12 cellular contexts compared by ENCODE assay signal in the genomic region with DNA sequence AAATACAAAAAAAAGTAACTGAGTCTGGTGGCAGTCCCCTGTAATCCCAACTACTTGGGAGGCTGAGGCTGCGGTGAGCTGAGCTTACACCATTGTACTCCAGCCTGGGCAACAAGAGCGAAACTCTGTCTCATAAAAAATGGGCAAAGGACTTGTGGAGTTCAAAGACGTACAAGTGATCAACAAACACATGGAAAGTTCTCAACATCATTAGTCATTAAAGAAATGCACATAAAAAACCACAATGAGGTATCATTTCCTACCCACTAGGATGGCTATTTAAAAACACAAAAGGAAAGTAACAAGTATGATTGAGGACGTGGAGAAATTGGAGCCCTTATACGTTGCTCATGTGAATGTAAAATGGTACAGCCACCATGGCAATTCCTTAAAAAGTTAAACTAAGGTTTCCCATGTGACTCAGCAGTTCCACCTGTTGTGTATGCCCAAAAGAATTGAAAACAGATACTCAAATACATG. TPM values are rescaled to one million over a fixed set of nuclear protein-coding genes. Genes with fewer than 3 reads are reported as not detected.
DNase-seq lines count a peak whose midpoint lies in the region; ATAC-seq, FAIRE-seq and TF ChIP-seq lines count a peak whose summit lies in the region.
"Had no signal": no experiment of that assay in that cellular context is flagged by ENCODE, and none has a peak within 500 bp of the region (broad histone marks: within the 10 kb centered on the region; RNA-seq: fewer than 3 reads in every experiment).

No MANE protein-coding gene starts in this region.

- peaks cover 14% of the 10 kb centered on the region for H3K36me3 Mint-ChIP-seq in T-cell

- DNase-seq in AG09309 (ENCODE audit: low read depth) (peak; percentile 82), T-cell (no peak), fibroblast of the aortic adventitia (ENCODE audit: low read depth) (peak; percentile 20), kidney glomerular epithelial cell (lab: John Stamatoyannopoulos, UW) (no peak), HTR-8/SVneo (ENCODE audit: insufficient read length, low spot score) (no peak), AG08395 (ENCODE audit: low spot score) (no peak), mucosa of gallbladder (ENCODE audit: low spot score) (no peak)
- DNase-seq: NCI-H2081 treated with DMSO at 0.1 percent for 48 hours, occipital lobe, substantia nigra had no signal

- peak overlapping the region; percentile 76 to 80 for H3K27ac Mint-ChIP-seq in T-cell

- peak overlapping the region in 1 of 3 donors; percentile 31 for H3K4me3 Mint-ChIP-seq in T-cell

- TF ChIP-seq CTCF in AG09309 (IDR thresholded peaks at IDR 0.05; ENCODE audit: control insufficient read depth, insufficient read depth, low read depth, low read length, missing control alignments): no peak
- TF ChIP-seq CTCF in fibroblast of the aortic adventitia (IDR thresholded peaks at IDR 0.05; ENCODE audit: insufficient read depth, low read length): no peak

- POLR2A ChIA-PET in T-cell (lab: Charles Lee): interaction anchor here in 1 of 2 donors (0.5 to 0.9 kb wide), 2 partner anchors 35 to 46 kb away, joined by 5 to 6 read pairs; no protein-coding TSS in a partner anchor

- H3K4me1 Mint-ChIP-seq in T-cell: peaks cover 40 to 48% (median 46%) of the 10 kb centered on the region in 3 donors

- H3K27me3 Mint-ChIP-seq in T-cell: no peaks in the 10 kb centered on the region

- CTCF ChIA-PET in T-cell (lab: Charles Lee): interaction anchor here (0.6 to 1.8 kb wide), 6 partner anchors 11 to 843 kb away, joined by 3 to 6 read pairs (median 4); a partner anchor contains a TSS

- no peak for FAIRE-seq in HTR-8/SVneo (lab: Jason Lieb, UNC)
- FAIRE-seq: endometrium had no signal

- peak; percentile 56 for ATAC-seq in GM18867 (IDR thresholded peaks at IDR 0.05; ENCODE audit: unreplicated experiment)
- ATAC-seq in T-cell (replicated peaks in 1 of 4): peak in 1 of 4 experiments; percentile 42

- H3K9me3 Mint-ChIP-seq in T-cell: peaks cover 5 to 9% (median 6%) of the 10 kb centered on the region in 3 donors

- no peak overlapping the region for H3K4me3 ChIP-seq in AG09309 (ENCODE audit: control insufficient read depth, low read depth, low read length)
- no peak overlapping the region for H3K4me3 ChIP-seq in fibroblast of the aortic adventitia (ENCODE audit: low read depth, low read length)

RNA-seq across cellular contexts. Expression of a gene that starts 52.3 kb away (rescaled TPM):
- total RNA-seq in T-cell (10 to 100 TPM; 35.0 to 78.7 (median 71.2) TPM), fibroblast of the aortic adventitia (ENCODE audit: low replicate concordance) (234 and 357 TPM in 2 replicates), mucosa of gallbladder (173 TPM)

Comparison
In these comparisons a context has a peak if more than half of its experiments do, and no peak if none do; other contexts are left out.
1. DNase-seq: peak in AG09309 (single experiment) and fibroblast of the aortic adventitia (single experiment); none in T-cell (0 of 34), kidney glomerular epithelial cell (single experiment), HTR-8/SVneo (single experiment), AG08395 (single experiment) and mucosa of gallbladder (single experiment).